Comparison of ENCODE assay signal across 8 cellular contexts in the genomic region with DNA sequence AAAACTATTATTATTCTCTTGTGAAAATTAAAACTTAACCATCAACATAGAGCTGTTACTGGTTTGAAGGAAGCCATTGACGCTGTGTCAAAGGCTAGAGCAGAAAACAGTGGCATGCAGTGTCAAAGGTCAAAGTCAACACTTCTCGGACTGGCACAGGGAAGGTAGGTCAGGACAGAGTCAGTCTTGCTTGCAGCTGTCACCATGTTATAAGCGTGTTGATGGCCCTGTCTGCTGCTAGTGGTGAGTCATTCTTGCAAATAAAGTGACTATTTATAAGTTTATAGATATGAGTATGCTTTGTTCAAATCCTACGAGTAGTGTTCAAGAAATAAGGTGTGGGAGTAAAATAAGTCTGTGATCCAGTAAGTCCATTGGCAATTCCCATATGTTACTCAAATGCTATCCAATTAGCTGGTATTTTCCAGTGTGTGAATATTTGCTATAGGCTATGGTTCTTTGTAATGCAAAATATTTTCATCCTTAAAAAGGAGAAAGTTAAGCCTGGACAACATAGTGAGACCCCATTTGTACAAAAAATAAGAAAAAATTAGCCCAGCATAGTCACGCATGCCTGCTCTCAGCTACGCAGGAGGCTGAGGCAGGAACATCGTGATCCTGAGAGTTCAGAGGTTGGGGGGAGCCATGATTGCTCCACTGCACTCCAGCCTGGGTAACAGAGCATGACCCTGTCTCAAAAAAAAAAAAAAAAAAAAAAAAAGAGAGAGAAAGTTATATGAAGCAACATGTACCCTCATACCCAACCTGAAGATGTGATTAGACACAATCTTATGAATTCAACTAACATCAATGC. TPM values are rescaled to one million over a fixed set of nuclear protein-coding genes. Genes with fewer than 3 reads are reported as not detected.
DNase-seq lines count a peak whose midpoint lies in the region; ATAC-seq and TF ChIP-seq lines count a peak whose summit lies in the region.

No MANE protein-coding gene starts in this region.

- H3K4me3 ChIP-seq in neural progenitor cell (peak overlapping the region; percentile 41), SK-N-SH (ENCODE audit: low read depth in 2 of 2, low read length in 1 of 2) (no peak overlapping the region)

- TF ChIP-seq CTCF in brain (conservative IDR thresholded peaks at IDR 0.05) (no peak), neural progenitor cell (IDR thresholded peaks at IDR 0.05) (no peak), SK-N-SH (IDR thresholded peaks at IDR 0.05) (no peak)

- no peaks in the 10 kb centered on the region for H3K36me3 Mint-ChIP-seq in brain
- H3K36me3 Mint-ChIP-seq in neural progenitor cell = no peaks in the 10 kb centered on the region

- H4K20me1 ChIP-seq in neural progenitor cell (ENCODE audit: low read depth) (no peaks in the 10 kb centered on the region), SK-N-SH (ENCODE audit: insufficient read depth) (no peaks in the 10 kb centered on the region)

- POLR2A ChIA-PET in SK-N-SH (lab: Yijun Ruan, JAX) = no interaction called here

- peaks cover 5% of the 10 kb centered on the region for H3K4me1 ChIP-seq in neural progenitor cell
- H3K4me1 ChIP-seq in SK-N-SH (ENCODE audit: control insufficient read depth in 1 of 2, insufficient read depth in 2 of 2, low read depth in 1 of 2, low read length in 1 of 2) = peaks cover 0 to 6% of the 10 kb centered on the region in 2 experiments; a peak in 2 of 4 replicates

- peak overlapping the region; percentile 80 for H2AFZ ChIP-seq in neural progenitor cell (replicated peaks)
- no peak overlapping the region for H2AFZ ChIP-seq in SK-N-SH (ENCODE audit: low read depth)

- H3K9me3 Mint-ChIP-seq in brain = peaks cover 0 to 4% (median 0%) of the 10 kb centered on the region in 5 experiments
- H3K9me3 Mint-ChIP-seq in neural progenitor cell = no peaks in the 10 kb centered on the region

- H3K4me3 Mint-ChIP-seq in brain = peak overlapping the region; percentile 55 to 84 (median 80)
- H3K4me3 Mint-ChIP-seq in neural progenitor cell = no peak overlapping the region

- no peak overlapping the region for H3K9ac ChIP-seq in neural progenitor cell
- H3K9ac ChIP-seq in SK-N-SH = no peak overlapping the region

- peak; percentile 59 for ATAC-seq in GM18909 (IDR thresholded peaks at IDR 0.05; ENCODE audit: poor library complexity, unreplicated experiment)
- peak; percentile 56 for ATAC-seq in HG03378 (IDR thresholded peaks at IDR 0.05; ENCODE audit: unreplicated experiment)
- no peak for ATAC-seq in HG03469 (IDR thresholded peaks at IDR 0.05; ENCODE audit: unreplicated experiment)

- no peaks in the 10 kb centered on the region for H3K9me2 ChIP-seq in SK-N-SH

- no peaks in the 10 kb centered on the region for H3K36me3 ChIP-seq in neural progenitor cell
- H3K36me3 ChIP-seq in SK-N-SH (replicated peaks in 1 of 2; ENCODE audit: control insufficient read depth in 1 of 2, insufficient read depth in 2 of 2, low read length in 1 of 2) = no peaks in the 10 kb centered on the region

- no peak for TF ChIP-seq EP300 in SK-N-SH (IDR thresholded peaks at IDR 0.05; ENCODE audit: borderline replicate concordance in 1 of 2, low read depth in 1 of 2, low read length in 1 of 2)

- H3K9me3 ChIP-seq in neural progenitor cell (ENCODE audit: low read depth) (no peaks in the 10 kb centered on the region), SK-N-SH (no peaks in the 10 kb centered on the region)

- H3K27ac Mint-ChIP-seq in brain = peak overlapping the region in 3 of 5 experiments; percentile 81 to 91 (median 90)
- no peak overlapping the region for H3K27ac Mint-ChIP-seq in neural progenitor cell

- no peak for TF ChIP-seq RAD21 in SK-N-SH (IDR thresholded peaks at IDR 0.05; ENCODE audit: low read length)

- H3K27me3 Mint-ChIP-seq in brain (peaks cover 4% of the 10 kb centered on the region), neural progenitor cell (ENCODE audit: insufficient read depth, low read depth) (peaks cover 3% of the 10 kb centered on the region)

- WGBS in SK-N-SH (ENCODE audit: low lambda C conversion rate) = 77% methylated on average over 7 of the region's 7 CpGs

- H3K4me1 Mint-ChIP-seq in brain (peaks cover 14% of the 10 kb centered on the region), neural progenitor cell (peaks cover 10% of the 10 kb centered on the region)

- no peak for DNase-seq in neural progenitor cell (ENCODE audit: low spot score)
- DNase-seq in SK-N-SH = no peak
- DNase-seq in 8988T = no peak
- no peak for DNase-seq in cerebellar nuclear complex (lab: John Stamatoyannopoulos, UW)

- H3F3A ChIP-seq in neural progenitor cell (ENCODE audit: low read depth) (no peaks in the 10 kb centered on the region), SK-N-SH (replicated peaks; ENCODE audit: insufficient read depth) (peaks cover 9% of the 10 kb centered on the region)

- H3K27me3 ChIP-seq in neural progenitor cell (no peaks in the 10 kb centered on the region), SK-N-SH (ENCODE audit: insufficient read depth) (no peaks in the 10 kb centered on the region; the same call in 1 of the 2 replicates)

- H3K4me2 ChIP-seq in neural progenitor cell = peak overlapping the region; percentile 75
- H3K4me2 ChIP-seq in SK-N-SH = no peak overlapping the region

- no peak overlapping the region for H3K27ac ChIP-seq in neural progenitor cell
- no peak overlapping the region for H3K27ac ChIP-seq in SK-N-SH (ENCODE audit: low read depth in 2 of 2, low read length in 1 of 2)

- H3K79me2 ChIP-seq in neural progenitor cell (ENCODE audit: low read depth) (no peaks in the 10 kb centered on the region), SK-N-SH (ENCODE audit: insufficient read depth) (no peaks in the 10 kb centered on the region)

- CTCF ChIA-PET in SK-N-SH (lab: Yijun Ruan, JAX) = interaction anchor here (0.6 to 5.6 kb wide), 32 partner anchors 8 to 768 kb away, joined by 3 to 74 read pairs (median 8); no protein-coding TSS in a partner anchor

TF ChIP-seq in SK-N-SH, 30 proteins besides CTCF, POLR2A, EP300 and RAD21:
- TF ChIP-seq, protein P1, sequence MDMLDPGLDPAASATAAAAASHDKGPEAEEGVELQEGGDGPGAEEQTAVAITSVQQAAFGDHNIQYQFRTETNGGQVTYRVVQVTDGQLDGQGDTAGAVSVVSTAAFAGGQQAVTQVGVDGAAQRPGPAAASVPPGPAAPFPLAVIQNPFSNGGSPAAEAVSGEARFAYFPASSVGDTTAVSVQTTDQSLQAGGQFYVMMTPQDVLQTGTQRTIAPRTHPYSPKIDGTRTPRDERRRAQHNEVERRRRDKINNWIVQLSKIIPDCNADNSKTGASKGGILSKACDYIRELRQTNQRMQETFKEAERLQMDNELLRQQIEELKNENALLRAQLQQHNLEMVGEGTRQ (IDR thresholded peaks at IDR 0.05; ENCODE audit: borderline replicate concordance, low read depth, low read length) = no peak
- TF ChIP-seq GABPA (IDR thresholded peaks at IDR 0.05; ENCODE audit: low read depth) = no peak
- no peak for TF ChIP-seq FOSL2 (IDR thresholded peaks at IDR 0.05; ENCODE audit: borderline replicate concordance, low read depth)
- TF ChIP-seq RXRA (IDR thresholded peaks at IDR 0.05; ENCODE audit: borderline replicate concordance, low read depth) = no peak
- no peak for TF ChIP-seq SMC3 (IDR thresholded peaks at IDR 0.05; ENCODE audit: low read depth, low read length)
- no peak for TF ChIP-seq TCF12 (IDR thresholded peaks at IDR 0.05)
TF ChIP-seq in SK-N-SH: peak in this region for 0.

RNA-seq across cellular contexts. Expression of a gene that starts 26.3 kb away (rescaled TPM):
- polyA plus RNA-seq in brain (ENCODE audit: insufficient read depth, low read depth, low replicate concordance) (9.7 TPM), SK-N-SH (2012; rRNA removed) (0.23 TPM in 1 of 2 replicates, not detected in the other)
- total RNA-seq in neural progenitor cell (ENCODE audit: low replicate concordance) = not detected in 2 replicates
- polyA plus RNA-seq in SK-N-SH (2012; cell fraction: cytosol; rRNA removed) = 0.01 and 0.03 TPM in 2 replicates
- polyA plus RNA-seq in SK-N-SH (2012; cell fraction: nucleus; rRNA removed) = 0.07 and 0.10 TPM in 2 replicates
